In genomic region chr5:87780831-87781760, GRCh38 we compare ENCODE assay signal across 8 cellular contexts.
DNase-seq lines count a peak whose midpoint lies in the region; ATAC-seq and TF ChIP-seq lines count a peak whose summit lies in the region.

No MANE protein-coding gene starts in this region.

- no peaks in the 10 kb centered on the region for H3K36me3 Mint-ChIP-seq in CD8-positive, alpha-beta memory T cell
- no peaks in the 10 kb centered on the region for H3K36me3 Mint-ChIP-seq in activated CD4-positive, alpha-beta T cell treated with anti-CD3 and anti-CD28 coated beads, Interleukin-2, amount 10 ng/mL, durations not matched to agents 7 days and 5 days (ENCODE audit: low read depth)

- peak; percentile 62 to 83 (median 66) for DNase-seq in CD8-positive, alpha-beta memory T cell
- peak; percentile 99 for DNase-seq in NCI-H69 (lab: John Stamatoyannopoulos, UW)
- peak; percentile 87 for DNase-seq in activated CD4-positive, alpha-beta T cell treated with anti-CD3 and anti-CD28 coated beads, Interleukin-2, amount 10 ng/mL, durations not matched to agents 7 days and 5 days
- DNase-seq in dedifferentiated amniotic fluid mesenchymal stem cell (ENCODE audit: extremely low spot score), result peak; percentile 86
- peak; percentile 77 to 82 (median 80) for DNase-seq in right lobe of liver
- DNase-seq in stimulated activated CD4-positive, alpha-beta T cell treated with anti-CD3 and anti-CD28 coated beads, TNF-alpha, amount 100 ng/mL, for 4 hours (ENCODE audit: low read depth in 3 of 3), result peak; percentile 34 to 58 (median 46)

- H3K27ac Mint-ChIP-seq in CD8-positive, alpha-beta memory T cell, result no peak overlapping the region
- H3K27ac Mint-ChIP-seq in activated CD4-positive, alpha-beta T cell treated with anti-CD3 and anti-CD28 coated beads, Interleukin-2, amount 10 ng/mL, durations not matched to agents 7 days and 5 days, result no peak overlapping the region

- no peaks in the 10 kb centered on the region for H3K9me3 Mint-ChIP-seq in CD8-positive, alpha-beta memory T cell
- no peaks in the 10 kb centered on the region for H3K9me3 Mint-ChIP-seq in activated CD4-positive, alpha-beta T cell treated with anti-CD3 and anti-CD28 coated beads, Interleukin-2, amount 10 ng/mL, durations not matched to agents 7 days and 5 days

- CTCF ChIA-PET in CD8-positive, alpha-beta memory T cell (lab: Charles Lee), result interaction anchor here (0.6 to 7.6 kb wide), 22 partner anchors 8 to 948 kb away, joined by 3 to 72 read pairs (median 3); no protein-coding TSS in a partner anchor
- CTCF ChIA-PET in activated CD4-positive, alpha-beta T cell treated with anti-CD3 and anti-CD28 coated beads, Interleukin-2, amount 10 ng/mL, durations not matched to agents 7 days and 5 days (lab: Charles Lee), result interaction anchor here (1.0 to 2.0 kb wide), 6 partner anchors 878 to 909 kb away, joined by 3 to 10 read pairs (median 6); no protein-coding TSS in a partner anchor

- no peaks in the 10 kb centered on the region for H3K36me3 ChIP-seq in CD8-positive, alpha-beta memory T cell (ENCODE audit: insufficient read depth, low read length)
- H3K36me3 ChIP-seq in right lobe of liver, result no peaks in the 10 kb centered on the region

- intact Hi-C loops in right lobe of liver (cut with DNase I), result no loop called here

- H3K27ac ChIP-seq in CD8-positive, alpha-beta memory T cell (ENCODE audit: low read depth, low read length), result no peak overlapping the region
- no peak overlapping the region for H3K27ac ChIP-seq in right lobe of liver

- no peaks in the 10 kb centered on the region for H3K4me1 ChIP-seq in CD8-positive, alpha-beta memory T cell (ENCODE audit: insufficient read depth, low read length)
- H3K4me1 ChIP-seq in right lobe of liver, result no peaks in the 10 kb centered on the region

- POLR2A ChIA-PET in CD8-positive, alpha-beta memory T cell (lab: Charles Lee), result no interaction called here
- POLR2A ChIA-PET in activated CD4-positive, alpha-beta T cell treated with anti-CD3 and anti-CD28 coated beads, Interleukin-2, amount 10 ng/mL, durations not matched to agents 7 days and 5 days (lab: Charles Lee), result interaction anchor here (0.5 kb wide), 1 partner anchor 880 kb away, joined by 3 read pairs; no protein-coding TSS in a partner anchor

- 9% methylated on average over 12 of the region's 13 CpGs for WGBS in right lobe of liver (ENCODE audit: insufficient coverage, low coverage, low lambda C conversion rate, missing lambda C conversion rate)

- H3K4me1 Mint-ChIP-seq in CD8-positive, alpha-beta memory T cell, result peaks cover 2 to 4% (median 3%) of the 10 kb centered on the region in 3 donors
- H3K4me1 Mint-ChIP-seq in activated CD4-positive, alpha-beta T cell treated with anti-CD3 and anti-CD28 coated beads, Interleukin-2, amount 10 ng/mL, durations not matched to agents 7 days and 5 days, result no peaks in the 10 kb centered on the region

- no peak overlapping the region for H3K4me3 ChIP-seq in CD8-positive, alpha-beta memory T cell (ENCODE audit: low read length)
- H3K4me3 ChIP-seq in right lobe of liver, result no peak overlapping the region

- no peaks in the 10 kb centered on the region for H3K9me3 ChIP-seq in CD8-positive, alpha-beta memory T cell (ENCODE audit: low read length)
- H3K9me3 ChIP-seq in right lobe of liver, result no peaks in the 10 kb centered on the region

- no peak for TF ChIP-seq POLR2A in right lobe of liver (IDR thresholded peaks at IDR 0.05)

- TF ChIP-seq CTCF in right lobe of liver (IDR thresholded peaks at IDR 0.05), result peak; percentile 91 to 95 (median 93)

- H3K27me3 Mint-ChIP-seq in CD8-positive, alpha-beta memory T cell, result peaks cover 11 to 41% of the 10 kb centered on the region in 2 donors
- H3K27me3 Mint-ChIP-seq in activated CD4-positive, alpha-beta T cell treated with anti-CD3 and anti-CD28 coated beads, Interleukin-2, amount 10 ng/mL, durations not matched to agents 7 days and 5 days, result peaks cover 20% of the 10 kb centered on the region

- H3K27me3 ChIP-seq in CD8-positive, alpha-beta memory T cell (ENCODE audit: insufficient read depth, low read length, poor library complexity, severe bottlenecking), result peaks cover 6% of the 10 kb centered on the region
- H3K27me3 ChIP-seq in right lobe of liver, result peaks cover 0 to 4% of the 10 kb centered on the region in 2 donors

- H3K4me3 Mint-ChIP-seq in CD8-positive, alpha-beta memory T cell, result no peak overlapping the region
- H3K4me3 Mint-ChIP-seq in activated CD4-positive, alpha-beta T cell treated with anti-CD3 and anti-CD28 coated beads, Interleukin-2, amount 10 ng/mL, durations not matched to agents 7 days and 5 days, result no peak overlapping the region

- ATAC-seq in GM19467 (IDR thresholded peaks at IDR 0.05; ENCODE audit: unreplicated experiment), result peak; percentile 100
- ATAC-seq in HG03571 (IDR thresholded peaks at IDR 0.05; ENCODE audit: unreplicated experiment), result peak; percentile 99
- peak; percentile 100 for ATAC-seq in right lobe of liver

Comparison
In these comparisons a context has a peak if more than half of its experiments do, and no peak if none do; other contexts are left out.
1. DNase-seq: peak in every context shown above with its lines; median percentile 99 in NCI-H69; 87 in activated CD4-positive, alpha-beta T cell treated with anti-CD3 and anti-CD28 coated beads, Interleukin-2, amount 10 ng/mL, durations not matched to agents 7 days and 5 days; 86 in dedifferentiated amniotic fluid mesenchymal stem cell; 80 in right lobe of liver; 66 in CD8-positive, alpha-beta memory T cell; 46 in stimulated activated CD4-positive, alpha-beta T cell treated with anti-CD3 and anti-CD28 coated beads, TNF-alpha, amount 100 ng/mL, for 4 hours.